1 cellular context compared by ENCODE assay signal in the genomic region with DNA sequence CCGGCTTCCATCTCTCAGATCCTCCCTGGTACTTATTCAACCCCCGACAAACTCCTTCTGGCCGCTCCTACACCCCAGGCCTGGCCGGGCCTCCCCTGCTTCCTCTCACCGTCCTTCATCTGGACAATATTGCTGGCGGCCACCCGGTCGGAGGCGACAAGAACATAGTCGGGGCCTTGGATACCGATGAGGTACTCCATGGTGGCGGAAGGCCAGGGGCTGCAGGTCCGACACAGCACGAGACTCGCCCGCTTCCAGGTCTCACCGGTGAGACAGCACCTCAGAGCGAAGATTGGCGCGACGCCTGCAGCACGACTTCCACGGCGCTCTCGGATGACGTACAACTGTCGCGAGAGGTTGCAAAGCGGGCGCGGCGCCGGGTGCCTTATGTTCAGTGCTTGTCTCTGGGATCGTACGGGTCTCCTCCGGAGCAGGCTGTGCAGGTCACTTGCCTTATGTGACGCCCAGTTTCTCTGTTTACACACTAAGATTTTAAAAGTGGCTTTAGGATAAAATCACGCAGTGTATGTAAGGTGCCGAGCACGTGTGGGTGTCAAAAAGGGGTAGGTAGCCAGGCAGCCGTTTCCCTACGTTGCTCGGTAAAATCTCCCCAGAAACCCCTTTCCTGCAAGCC.
TF ChIP-seq lines count a peak whose summit lies in the region.

PSMB2 (minus strand) TSS at position 294 of the 634 bp plus-strand sequence; CDS start at position 200, 94 bp downstream.

TF ChIP-seq in HEK293, 187 proteins besides CTCF, POLR2A, EP300 and RAD21 (continued from another document and continues in another):
- TF ChIP-seq ZBTB1 (tag by site-specific recombination; IDR thresholded peaks at IDR 0.05) (no peak), ZBTB20 (tag by site-specific recombination; IDR thresholded peaks at IDR 0.05) (peak; percentile 45; the same call in 1 of the 2 replicates), ZNF394 (tag by site-specific recombination; IDR thresholded peaks at IDR 0.05; ENCODE audit: borderline replicate concordance) (peak; percentile 12; the same call in 1 of the 2 replicates), ZNF2 (tag by site-specific recombination; IDR thresholded peaks at IDR 0.05) (no peak; the same call in none of the 2 replicates), ZNF501 (tag by site-specific recombination; IDR thresholded peaks at IDR 0.05) (peak; percentile 77; the same call in 1 of the 2 replicates), ZNF112 (tag by site-specific recombination; IDR thresholded peaks at IDR 0.05) (no peak), ZNF521 (tag by site-specific recombination; IDR thresholded peaks at IDR 0.05) (no peak), GLI4 (tag by site-specific recombination; IDR thresholded peaks at IDR 0.05) (no peak), ZNF37A (tag by site-specific recombination; IDR thresholded peaks at IDR 0.05) (no peak), ZNF114 (tag by site-specific recombination; IDR thresholded peaks at IDR 0.05) (no peak), ZFP3 (tag by site-specific recombination; IDR thresholded peaks at IDR 0.05; ENCODE audit: low read depth) (no peak), ZFP69B (tag by site-specific recombination; IDR thresholded peaks at IDR 0.05) (no peak), MYNN (tag by site-specific recombination; IDR thresholded peaks at IDR 0.05; ENCODE audit: borderline replicate concordance) (no peak), ZNF211 (tag by site-specific recombination; IDR thresholded peaks at IDR 0.05; ENCODE audit: low read depth) (no peak), ZNF843 (tag by site-specific recombination; IDR thresholded peaks at IDR 0.05) (no peak; the same call in 1 of the 2 replicates), ZNF518A (tag by site-specific recombination; conservative IDR thresholded peaks at IDR 0.05; ENCODE audit: low read depth) (0 out of 2 replicates have a peak, but pooled peaks have one; percentile 19), ZNF335 (tag by site-specific recombination; conservative IDR thresholded peaks at IDR 0.05) (peak; percentile 32; the same call in 1 of the 2 replicates), ZNF133 (tag by site-specific recombination; IDR thresholded peaks at IDR 0.05) (no peak), ZNF18 (tag by site-specific recombination; IDR thresholded peaks at IDR 0.05) (no peak), ZNF629 (tag by site-specific recombination; IDR thresholded peaks at IDR 0.05) (peak; percentile 64), ZXDB (tag by site-specific recombination; IDR thresholded peaks at IDR 0.05) (peak; percentile 55), ZNF426 (tag by site-specific recombination; IDR thresholded peaks at IDR 0.05) (no peak), INSM2 (tag by site-specific recombination; IDR thresholded peaks at IDR 0.05) (peak; percentile 45; the same call in 1 of the 2 replicates)
- TF ChIP-seq, protein P1, sequence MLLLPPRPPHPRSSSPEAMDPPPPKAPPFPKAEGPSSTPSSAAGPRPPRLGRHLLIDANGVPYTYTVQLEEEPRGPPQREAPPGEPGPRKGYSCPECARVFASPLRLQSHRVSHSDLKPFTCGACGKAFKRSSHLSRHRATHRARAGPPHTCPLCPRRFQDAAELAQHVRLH (tag by site-specific recombination; IDR thresholded peaks at IDR 0.05): no peak
- TF ChIP-seq, protein P2, sequence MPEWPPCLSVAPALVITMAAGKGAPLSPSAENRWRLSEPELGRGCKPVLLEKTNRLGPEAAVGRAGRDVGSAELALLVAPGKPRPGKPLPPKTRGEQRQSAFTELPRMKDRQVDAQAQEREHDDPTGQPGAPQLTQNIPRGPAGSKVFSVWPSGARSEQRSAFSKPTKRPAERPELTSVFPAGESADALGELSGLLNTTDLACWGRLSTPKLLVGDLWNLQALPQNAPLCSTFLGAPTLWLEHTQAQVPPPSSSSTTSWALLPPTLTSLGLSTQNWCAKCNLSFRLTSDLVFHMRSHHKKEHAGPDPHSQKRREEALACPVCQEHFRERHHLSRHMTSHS (tag by site-specific recombination; IDR thresholded peaks at IDR 0.05): no peak
- TF ChIP-seq, protein P3, sequence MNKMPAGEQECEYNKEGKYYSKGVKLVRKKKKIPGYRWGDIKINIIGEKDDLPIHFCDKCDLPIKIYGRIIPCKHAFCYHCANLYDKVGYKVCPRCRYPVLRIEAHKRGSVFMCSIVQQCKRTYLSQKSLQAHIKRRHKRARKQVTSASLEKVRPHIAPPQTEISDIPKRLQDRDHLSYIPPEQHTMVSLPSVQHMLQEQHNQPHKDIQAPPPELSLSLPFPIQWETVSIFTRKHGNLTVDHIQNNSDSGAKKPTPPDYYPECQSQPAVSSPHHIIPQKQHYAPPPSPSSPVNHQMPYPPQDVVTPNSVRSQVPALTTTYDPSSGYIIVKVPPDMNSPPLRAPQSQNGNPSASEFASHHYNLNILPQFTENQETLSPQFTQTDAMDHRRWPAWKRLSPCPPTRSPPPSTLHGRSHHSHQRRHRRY (tag by site-specific recombination; IDR thresholded peaks at IDR 0.05): no peak
- TF ChIP-seq, protein P4, sequence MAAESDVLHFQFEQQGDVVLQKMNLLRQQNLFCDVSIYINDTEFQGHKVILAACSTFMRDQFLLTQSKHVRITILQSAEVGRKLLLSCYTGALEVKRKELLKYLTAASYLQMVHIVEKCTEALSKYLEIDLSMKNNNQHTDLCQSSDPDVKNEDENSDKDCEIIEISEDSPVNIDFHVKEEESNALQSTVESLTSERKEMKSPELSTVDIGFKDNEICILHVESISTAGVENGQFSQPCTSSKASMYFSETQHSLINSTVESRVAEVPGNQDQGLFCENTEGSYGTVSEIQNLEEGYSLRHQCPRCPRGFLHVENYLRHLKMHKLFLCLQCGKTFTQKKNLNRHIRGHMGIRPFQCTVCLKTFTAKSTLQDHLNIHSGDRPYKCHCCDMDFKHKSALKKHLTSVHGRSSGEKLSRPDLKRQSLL (tag by site-specific recombination; IDR thresholded peaks at IDR 0.05): no peak
- TF ChIP-seq, protein P5, sequence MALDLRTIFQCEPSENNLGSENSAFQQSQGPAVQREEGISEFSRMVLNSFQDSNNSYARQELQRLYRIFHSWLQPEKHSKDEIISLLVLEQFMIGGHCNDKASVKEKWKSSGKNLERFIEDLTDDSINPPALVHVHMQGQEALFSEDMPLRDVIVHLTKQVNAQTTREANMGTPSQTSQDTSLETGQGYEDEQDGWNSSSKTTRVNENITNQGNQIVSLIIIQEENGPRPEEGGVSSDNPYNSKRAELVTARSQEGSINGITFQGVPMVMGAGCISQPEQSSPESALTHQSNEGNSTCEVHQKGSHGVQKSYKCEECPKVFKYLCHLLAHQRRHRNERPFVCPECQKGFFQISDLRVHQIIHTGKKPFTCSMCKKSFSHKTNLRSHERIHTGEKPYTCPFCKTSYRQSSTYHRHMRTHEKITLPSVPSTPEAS (tag by site-specific recombination; IDR thresholded peaks at IDR 0.05): no peak
- TF ChIP-seq, protein P6, sequence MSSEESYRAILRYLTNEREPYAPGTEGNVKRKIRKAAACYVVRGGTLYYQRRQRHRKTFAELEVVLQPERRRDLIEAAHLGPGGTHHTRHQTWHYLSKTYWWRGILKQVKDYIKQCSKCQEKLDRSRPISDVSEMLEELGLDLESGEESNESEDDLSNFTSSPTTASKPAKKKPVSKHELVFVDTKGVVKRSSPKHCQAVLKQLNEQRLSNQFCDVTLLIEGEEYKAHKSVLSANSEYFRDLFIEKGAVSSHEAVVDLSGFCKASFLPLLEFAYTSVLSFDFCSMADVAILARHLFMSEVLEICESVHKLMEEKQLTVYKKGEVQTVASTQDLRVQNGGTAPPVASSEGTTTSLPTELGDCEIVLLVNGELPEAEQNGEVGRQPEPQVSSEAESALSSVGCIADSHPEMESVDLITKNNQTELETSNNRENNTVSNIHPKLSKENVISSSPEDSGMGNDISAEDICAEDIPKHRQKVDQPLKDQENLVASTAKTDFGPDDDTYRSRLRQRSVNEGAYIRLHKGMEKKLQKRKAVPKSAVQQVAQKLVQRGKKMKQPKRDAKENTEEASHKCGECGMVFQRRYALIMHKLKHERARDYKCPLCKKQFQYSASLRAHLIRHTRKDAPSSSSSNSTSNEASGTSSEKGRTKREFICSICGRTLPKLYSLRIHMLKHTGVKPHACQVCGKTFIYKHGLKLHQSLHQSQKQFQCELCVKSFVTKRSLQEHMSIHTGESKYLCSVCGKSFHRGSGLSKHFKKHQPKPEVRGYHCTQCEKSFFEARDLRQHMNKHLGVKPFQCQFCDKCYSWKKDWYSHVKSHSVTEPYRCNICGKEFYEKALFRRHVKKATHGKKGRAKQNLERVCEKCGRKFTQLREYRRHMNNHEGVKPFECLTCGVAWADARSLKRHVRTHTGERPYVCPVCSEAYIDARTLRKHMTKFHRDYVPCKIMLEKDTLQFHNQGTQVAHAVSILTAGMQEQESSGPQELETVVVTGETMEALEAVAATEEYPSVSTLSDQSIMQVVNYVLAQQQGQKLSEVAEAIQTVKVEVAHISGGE (tag by site-specific recombination; conservative IDR thresholded peaks at IDR 0.05; ENCODE audit: low read depth): peak; percentile 59; the same call in 1 of the 2 replicates
